11 cellular contexts compared by ENCODE assay signal in the genomic region with DNA sequence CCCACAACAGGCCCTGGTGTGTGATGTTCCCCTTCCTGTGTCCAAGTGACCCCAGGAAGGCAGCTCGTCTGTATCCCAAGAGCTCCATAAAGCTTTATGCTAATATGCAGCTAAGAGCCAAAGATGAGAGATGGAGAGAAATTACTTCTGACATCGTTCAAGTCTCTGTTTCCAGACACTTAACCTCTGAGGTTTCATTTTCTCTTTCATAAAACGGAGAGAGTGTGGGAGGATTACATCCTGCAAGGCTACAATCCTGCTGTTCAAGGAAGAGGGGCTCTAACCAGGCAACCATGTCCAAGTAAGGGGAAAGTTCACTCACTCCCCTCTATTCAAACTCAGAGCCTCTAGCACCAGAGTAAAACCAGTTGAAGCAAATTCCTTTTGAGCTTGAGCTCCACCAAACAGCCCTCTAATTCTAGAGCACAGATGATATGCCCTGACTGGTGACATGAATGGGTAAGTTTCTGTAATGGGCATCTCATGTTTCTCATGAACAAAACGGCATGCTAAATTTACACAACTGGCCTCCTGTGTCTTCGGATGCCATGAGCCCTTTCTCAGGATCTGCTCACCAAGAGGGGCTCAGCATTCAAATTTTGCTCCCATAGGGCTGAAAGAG.
DNase-seq lines count a peak whose midpoint lies in the region; ATAC-seq lines count a peak whose summit lies in the region.
"Had no signal": no experiment of that assay in that cellular context is flagged by ENCODE, and none has a peak within 500 bp of the region (broad histone marks: within the 10 kb centered on the region; RNA-seq: fewer than 3 reads in every experiment).

No MANE protein-coding gene starts in this region.

- DNase-seq in DMS79 treated with DMSO at 0.1 percent for 48 hours (lab: John Stamatoyannopoulos, UW) = peak; percentile 33
- DNase-seq in trophoblast cell = no peak
- DNase-seq in H4 (ENCODE audit: low spot score) = no peak
- no peak for DNase-seq in NCI-H146 treated with DMSO at 0.1 percent for 48 hours (lab: John Stamatoyannopoulos, UW; ENCODE audit: unreplicated experiment)
- DNase-seq: dermis blood vessel endothelial cell, glutamatergic neuron, NCI-H2107 had no signal

- H3K23ac ChIP-seq in trophoblast cell (ENCODE audit: low read length) = no peak overlapping the region

- peak; percentile 60 for ATAC-seq in GM19351 (IDR thresholded peaks at IDR 0.05; ENCODE audit: unreplicated experiment)
- peak; percentile 51 for ATAC-seq in HG03108 (IDR thresholded peaks at IDR 0.05; ENCODE audit: unreplicated experiment)
- ATAC-seq in activated T-helper 17 cell treated with anti-CD3 and anti-CD28 coated beads, Interleukin-2, amount 50 U/mL, for 72 hours (replicated peaks) = peak; percentile 75
- ATAC-seq in HG02588 (IDR thresholded peaks at IDR 0.05; ENCODE audit: unreplicated experiment) = no peak

- H4K8ac ChIP-seq in trophoblast cell (ENCODE audit: low read depth, low read length) = no peak overlapping the region

- no peaks in the 10 kb centered on the region for H3K79me2 ChIP-seq in trophoblast cell (ENCODE audit: control insufficient read depth, insufficient read depth, low read length, poor library complexity)

- no peak overlapping the region for H2AFZ ChIP-seq in trophoblast cell (ENCODE audit: insufficient read depth, low read length, poor library complexity)

- H2BK120ac ChIP-seq in trophoblast cell (ENCODE audit: insufficient read depth, low read length, poor library complexity) = no peak overlapping the region

- peak overlapping the region; percentile 62 for H3K4me3 Mint-ChIP-seq in activated T-helper 17 cell treated with anti-CD3 and anti-CD28 coated beads, Interleukin-2, amount 50 U/mL, for 72 hours

- no peaks in the 10 kb centered on the region for H3K4me1 ChIP-seq in trophoblast cell (ENCODE audit: control insufficient read depth in 1 of 2, insufficient read depth in 2 of 2, low read length in 2 of 2)

- no peaks in the 10 kb centered on the region for H3K9me3 Mint-ChIP-seq in activated T-helper 17 cell treated with anti-CD3 and anti-CD28 coated beads, Interleukin-2, amount 50 U/mL, for 72 hours

- H4K12ac ChIP-seq in trophoblast cell (ENCODE audit: low read depth, low read length) = no peak overlapping the region

- H4K91ac ChIP-seq in trophoblast cell (ENCODE audit: low read depth, low read length) = no peak overlapping the region

- H3K18ac ChIP-seq in trophoblast cell (ENCODE audit: low read length) = no peak overlapping the region

- H2AK5ac ChIP-seq in trophoblast cell (ENCODE audit: low read length) = no peak overlapping the region

- no peak overlapping the region for H3K14ac ChIP-seq in trophoblast cell (ENCODE audit: low read length)

- no peak overlapping the region for H3K4me3 ChIP-seq in trophoblast cell (ENCODE audit: low read depth, low read length)

- H3K36me3 ChIP-seq in trophoblast cell (ENCODE audit: control insufficient read depth in 1 of 2, insufficient read depth in 2 of 2, low read length in 2 of 2) = no peaks in the 10 kb centered on the region

- no peaks in the 10 kb centered on the region for H3K27me3 ChIP-seq in trophoblast cell (ENCODE audit: insufficient read depth, low read length)

- H3K27me3 Mint-ChIP-seq in activated T-helper 17 cell treated with anti-CD3 and anti-CD28 coated beads, Interleukin-2, amount 50 U/mL, for 72 hours = peaks cover 7% of the 10 kb centered on the region

- no peaks in the 10 kb centered on the region for H3K4me1 Mint-ChIP-seq in activated T-helper 17 cell treated with anti-CD3 and anti-CD28 coated beads, Interleukin-2, amount 50 U/mL, for 72 hours

- H3K4ac ChIP-seq in trophoblast cell (ENCODE audit: low read depth, low read length) = no peak overlapping the region

- H3K9ac ChIP-seq in trophoblast cell (ENCODE audit: low read length) = no peak overlapping the region

- no peak overlapping the region for H3K4me2 ChIP-seq in trophoblast cell (ENCODE audit: low read length)

- H2BK12ac ChIP-seq in trophoblast cell (ENCODE audit: low read length) = no peak overlapping the region

- H3K9me3 ChIP-seq in trophoblast cell (ENCODE audit: insufficient read depth, low read depth, low read length) = no peaks in the 10 kb centered on the region

- H3K27ac ChIP-seq in trophoblast cell (ENCODE audit: low read depth, low read length) = no peak overlapping the region

- H3K27ac Mint-ChIP-seq in activated T-helper 17 cell treated with anti-CD3 and anti-CD28 coated beads, Interleukin-2, amount 50 U/mL, for 72 hours = no peak overlapping the region

- WGBS in trophoblast cell (ENCODE audit: extremely low coverage, insufficient coverage, insufficient read length) = no CpG with 5 or more reads among the region's 5 CpGs

- H2BK5ac ChIP-seq in trophoblast cell (ENCODE audit: low read depth, low read length, poor library complexity) = no peak overlapping the region

- H3K36me3 Mint-ChIP-seq in activated T-helper 17 cell treated with anti-CD3 and anti-CD28 coated beads, Interleukin-2, amount 50 U/mL, for 72 hours (ENCODE audit: low read depth) = no peaks in the 10 kb centered on the region

- H3K79me1 ChIP-seq in trophoblast cell (ENCODE audit: low read length) = no peaks in the 10 kb centered on the region
